22 cellular contexts compared by ENCODE assay signal in the genomic region with DNA sequence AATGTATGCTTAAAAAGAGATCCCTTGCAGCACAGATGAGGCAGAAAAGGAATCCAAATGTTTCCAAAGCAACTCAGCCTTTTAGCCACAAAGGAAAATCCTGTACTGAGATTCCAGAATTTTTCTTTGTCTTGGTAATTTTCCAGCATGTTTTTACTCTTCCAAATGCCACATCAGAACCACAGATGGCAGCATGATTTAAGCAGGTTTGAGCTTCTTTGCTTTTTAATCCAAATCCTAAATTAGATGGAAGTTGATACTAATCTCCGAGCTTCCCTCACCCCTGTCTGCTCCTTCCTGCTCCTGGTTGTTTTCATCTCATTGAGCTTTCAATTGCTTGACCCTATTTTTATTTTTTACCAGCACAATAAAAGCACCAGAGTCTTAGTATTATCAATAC.
DNase-seq lines count a peak whose midpoint lies in the region; ATAC-seq and TF ChIP-seq lines count a peak whose summit lies in the region.
"Had no signal": no experiment of that assay in that cellular context is flagged by ENCODE, and none has a peak within 500 bp of the region (broad histone marks: within the 10 kb centered on the region; RNA-seq: fewer than 3 reads in every experiment).

No MANE protein-coding gene starts in this region.

- no peaks in the 10 kb centered on the region for H3K79me2 ChIP-seq in PC-9 (ENCODE audit: low read depth)

- H3K36me3 ChIP-seq in PC-9 (ENCODE audit: low read depth), result no peaks in the 10 kb centered on the region
- H3K36me3 ChIP-seq: MG63, prostate gland, suprapubic skin, vagina had no signal

- H3K4me1 ChIP-seq in PC-9 (replicated peaks; ENCODE audit: insufficient read depth), result no peaks in the 10 kb centered on the region; the same call in 1 of the 2 replicates
- H3K4me1 ChIP-seq: prostate gland, suprapubic skin had no signal

- CTCF ChIA-PET in PC-9 (lab: Charles Lee), result interaction anchor here (0.9 kb wide), 1 partner anchor 703 kb away, joined by 3 read pairs; no protein-coding TSS in a partner anchor

- H3F3A ChIP-seq in PC-9 (ENCODE audit: insufficient read depth, low read depth), result no peaks in the 10 kb centered on the region

- POLR2A ChIA-PET in PC-9 (lab: Charles Lee; ENCODE audit: unreplicated experiment), result no interaction called here

- no peak for TF ChIP-seq CTCF in PC-9 (conservative IDR thresholded peaks at IDR 0.05)

- H3K9me2 ChIP-seq in PC-9 (ENCODE audit: insufficient read depth), result no peaks in the 10 kb centered on the region

- H3K27ac ChIP-seq in cingulate gyrus (ENCODE audit: low read depth, low read length) (peak overlapping the region; percentile 12), PC-9 (no peak overlapping the region)
- H3K27ac ChIP-seq: prostate gland, suprapubic skin, vagina had no signal

- no peaks in the 10 kb centered on the region for H4K20me1 ChIP-seq in PC-9 (ENCODE audit: insufficient read depth)

- no peak overlapping the region for H3K4me2 ChIP-seq in PC-9

- ATAC-seq in HG03045 (IDR thresholded peaks at IDR 0.05; ENCODE audit: unreplicated experiment), result no peak
- ATAC-seq: naive thymus-derived CD8-positive, alpha-beta T cell had no signal

- no TSS peak for BruUV-seq in PC-9 (replicated peaks; lab: Mats Ljungman, UMichigan)

- intact Hi-C loops in PC-9 (cut with micrococcal nuclease; ENCODE audit: unreplicated experiment), result no loop called here

- peak; percentile 80 for DNase-seq in G401 (ENCODE audit: low spot score)
- peak; percentile 90 for DNase-seq in NCI-H524 treated with DMSO at 0.1 percent for 48 hours (lab: John Stamatoyannopoulos, UW)
- DNase-seq in retina, result peak; percentile 21
- no peak for DNase-seq in NCI-H1048 (lab: John Stamatoyannopoulos, UW)
- no peak for DNase-seq in PC-9
- DNase-seq: activated naive CD8-positive, alpha-beta T cell treated with anti-CD3 and anti-CD28 coated beads, Interleukin-2, amount 10 ng/mL, durations not matched to agents 7 days and 5 days; activated T-cell treated with anti-CD3 and anti-CD28 coated beads, Interleukin-2, amount 50 U/mL, for 48 hours; DMS153; effector memory CD4-positive, alpha-beta T cell; kidney; MG63; naive thymus-derived CD8-positive, alpha-beta T cell; NCI-H187; NCI-H510A treated with DMSO at 0.1 percent for 48 hours; OCI-M1; SIG-M5; stimulated activated CD4-positive, alpha-beta T cell treated with anti-CD3 and anti-CD28 coated beads, Interleukin-4, amount 100 ng/mL, for 4 hours had no signal

- in situ Hi-C loops in G401 (cut with HindIII; ENCODE audit: low sequenced_read_pairs), result no loop called here

- H3K9me3 ChIP-seq in PC-9 (ENCODE audit: insufficient read depth, low read depth), result no peaks in the 10 kb centered on the region
- H3K9me3 ChIP-seq: MG63, prostate gland, suprapubic skin, vagina had no signal

- H3K27me3 ChIP-seq in PC-9 (ENCODE audit: insufficient read depth, low read depth), result no peaks in the 10 kb centered on the region
- H3K27me3 ChIP-seq: MG63, suprapubic skin, vagina had no signal

- no peak overlapping the region for H2AFZ ChIP-seq in PC-9

- H3K4me3 ChIP-seq in PC-9, result no peak overlapping the region
- H3K4me3 ChIP-seq: MG63, prostate gland, suprapubic skin, vagina had no signal

Comparison
In these comparisons a context has a peak if more than half of its experiments do, and no peak if none do; other contexts are left out.
1. DNase-seq: peak in G401 (single experiment), NCI-H524 treated with DMSO at 0.1 percent for 48 hours (single experiment) and retina (single experiment); none in NCI-H1048 (single experiment) and PC-9 (0 of 2).